11 cellular contexts compared by ENCODE assay signal in genomic region chr6:43790031-43790430, GRCh38. TPM values are rescaled to one million over a fixed set of nuclear protein-coding genes. Genes with fewer than 3 reads are reported as not detected.
DNase-seq lines count a peak whose midpoint lies in the region; ATAC-seq and TF ChIP-seq lines count a peak whose summit lies in the region.
"Had no signal": no experiment of that assay in that cellular context is flagged by ENCODE, and none has a peak within 500 bp of the region (broad histone marks: within the 10 kb centered on the region; RNA-seq: fewer than 3 reads in every experiment).

No MANE protein-coding gene starts in this region.

- intact Hi-C loops in mucosa of descending colon (cut with DNase I, micrococcal nuclease) (no loop called here), uterus (cut with DNase I; ENCODE audit: low total_unique reads) (no loop called here)

- H3K4me1 ChIP-seq in mucosa of descending colon (ENCODE audit: low read depth) (no peaks in the 10 kb centered on the region), uterus (no peaks in the 10 kb centered on the region)

- peak; percentile 92 for DNase-seq in MV-4-11 (lab: John Stamatoyannopoulos, UW)
- peak; percentile 52 for DNase-seq in epidermal melanocyte (ENCODE audit: insufficient read length, low spot score)
- DNase-seq in mucosa of descending colon = no peak
- DNase-seq in uterus = peak; percentile 35 to 51
- no peak for DNase-seq in caudate nucleus (lab: John Stamatoyannopoulos, UW)
- no peak for DNase-seq in NCI-H526 (lab: John Stamatoyannopoulos, UW)
- no peak for DNase-seq in kidney tubule cell (ENCODE audit: low spot score)
- DNase-seq: activated CD8-positive, alpha-beta T cell treated with anti-CD3 and anti-CD28 coated beads, Interleukin-2, amount 10 ng/mL, durations not matched to agents 7 days and 5 days; dorsolateral prefrontal cortex; NCI-H1436 treated with DMSO at 0.1 percent for 48 hours had no signal

- TF ChIP-seq CTCF in mucosa of descending colon (IDR thresholded peaks at IDR 0.05) = no peak
- no peak for TF ChIP-seq CTCF in uterus (IDR thresholded peaks at IDR 0.05)

- H3K36me3 ChIP-seq in mucosa of descending colon (ENCODE audit: low read depth) = peaks cover 4% of the 10 kb centered on the region
- no peaks in the 10 kb centered on the region for H3K36me3 ChIP-seq in uterus

- peak; percentile 42 for ATAC-seq in mucosa of descending colon
- ATAC-seq: activated CD8-positive, alpha-beta T cell treated with anti-CD3 and anti-CD28 coated beads, Interleukin-2, amount 10 ng/mL, durations not matched to agents 7 days and 5 days had no signal

- H3K27me3 ChIP-seq in uterus = no peaks in the 10 kb centered on the region
- H3K27me3 ChIP-seq: dorsolateral prefrontal cortex had no signal

- H3K9me3 ChIP-seq in mucosa of descending colon (no peaks in the 10 kb centered on the region), uterus (no peaks in the 10 kb centered on the region)

- TF ChIP-seq POLR2A in uterus (IDR thresholded peaks at IDR 0.05) = no peak

- H3K27ac ChIP-seq in uterus = peak overlapping the region; percentile 49 to 53
- H3K27ac ChIP-seq in caudate nucleus (ENCODE audit: low read depth, low read length) = no peak overlapping the region
- H3K27ac ChIP-seq: dorsolateral prefrontal cortex had no signal

- H3K4me3 ChIP-seq in mucosa of descending colon (no peak overlapping the region), uterus (no peak overlapping the region)
- H3K4me3 ChIP-seq: dorsolateral prefrontal cortex, skin epidermis had no signal

RNA-seq across cellular contexts. Expression of gene VEGFA, which starts 20.0 kb away (rescaled TPM):
- total RNA-seq in mucosa of descending colon (100 to 1,000 TPM in 1 of 3 donors, 10 to 100 TPM in 2; 89.4 to 165 (median 94.7) TPM), uterus (100 to 1,000 TPM in 3 of 4 donors, 10 to 100 TPM in 1; 81.0 to 247 (median 156) TPM)

Comparison
In these comparisons a context has a peak if more than half of its experiments do, and no peak if none do; other contexts are left out.
1. DNase-seq: peak in MV-4-11 (single experiment), epidermal melanocyte (single experiment) and uterus (2 of 2); none in mucosa of descending colon (0 of 3), caudate nucleus (0 of 61), NCI-H526 (0 of 2) and kidney tubule cell (single experiment).